9 cellular contexts compared by ENCODE assay signal in the genomic region with DNA sequence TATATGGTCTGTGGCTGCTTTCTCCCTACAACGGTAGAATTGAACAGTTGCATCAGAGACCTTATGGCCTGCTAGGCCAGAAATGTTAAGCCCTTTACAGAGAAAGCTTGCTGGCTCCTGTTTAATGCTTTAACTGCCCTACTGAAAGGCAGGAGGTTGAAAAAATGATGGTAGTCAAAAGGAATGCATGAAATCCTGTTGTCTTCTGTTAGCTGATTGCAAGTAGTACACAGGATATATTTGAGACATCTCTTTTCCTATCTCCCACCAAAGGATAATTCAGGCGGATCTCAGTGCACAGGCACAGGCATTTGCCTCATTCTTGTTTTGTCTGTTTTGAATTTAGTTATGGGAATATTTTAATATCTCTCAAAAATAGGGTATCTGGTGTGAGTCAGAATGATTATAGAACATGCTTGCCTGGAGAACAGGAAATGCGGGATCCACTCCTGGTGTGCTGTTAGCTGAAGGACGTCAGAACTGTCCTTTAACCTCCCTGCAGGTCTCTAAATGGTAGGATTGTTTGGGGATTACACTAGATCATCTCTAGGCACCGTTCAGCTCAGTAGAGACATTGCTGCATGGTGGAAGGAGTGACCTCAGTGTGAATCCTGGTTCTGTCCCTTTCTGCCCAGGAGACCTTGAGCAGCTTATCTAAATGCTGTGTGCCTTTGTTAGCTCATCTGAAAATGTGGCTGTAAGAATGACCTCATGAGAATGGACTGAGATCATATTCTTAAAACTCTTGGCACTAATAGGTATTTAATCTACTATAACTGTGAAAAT. TPM values are rescaled to one million over a fixed set of nuclear protein-coding genes. Genes with fewer than 3 reads are reported as not detected.
A peak's percentile ranks its signal among the peaks of the same experiment; 100 is the strongest.
DNase-seq lines count a peak whose midpoint lies in the region; ATAC-seq and TF ChIP-seq lines count a peak whose summit lies in the region.
"Had no signal": no experiment of that assay in that cellular context is flagged by ENCODE, and none has a peak within 500 bp of the region (broad histone marks: within the 10 kb centered on the region; RNA-seq: fewer than 3 reads in every experiment).

No MANE protein-coding gene starts in this region.

- no peaks in the 10 kb centered on the region for H3K9me3 ChIP-seq in CD4-positive, alpha-beta T cell (ENCODE audit: control insufficient read depth, low read length)
- H3K9me3 ChIP-seq in ectodermal cell (ENCODE audit: control insufficient read depth, low read length) = no peaks in the 10 kb centered on the region
- H3K9me3 ChIP-seq in psoas muscle = no peaks in the 10 kb centered on the region
- H3K9me3 ChIP-seq: uterus had no signal

- no peaks in the 10 kb centered on the region for H3K36me3 Mint-ChIP-seq in CD4-positive, alpha-beta T cell (ENCODE audit: low read depth)

- no peaks in the 10 kb centered on the region for H3K36me3 ChIP-seq in ectodermal cell (ENCODE audit: control insufficient read depth, insufficient read depth, low read length)
- no peaks in the 10 kb centered on the region for H3K36me3 ChIP-seq in psoas muscle (ENCODE audit: insufficient read depth in 1 of 2, low read depth in 1 of 2)
- H3K36me3 ChIP-seq: uterus had no signal

- DNase-seq in CD4-positive, alpha-beta T cell = no peak
- DNase-seq in MV-4-11 (lab: John Stamatoyannopoulos, UW) (peak; percentile 4), mucosa of gallbladder (ENCODE audit: low spot score) (peak; percentile 20), psoas muscle (no peak), C1 segment of cervical spinal cord (lab: John Stamatoyannopoulos, UW) (no peak), NCI-H2227 (lab: John Stamatoyannopoulos, UW; ENCODE audit: unreplicated experiment) (no peak)
- DNase-seq: uterus had no signal

- ATAC-seq in CD4-positive, alpha-beta T cell (ENCODE audit: poor library complexity) = peak; percentile 15
- ATAC-seq in psoas muscle (no peak), HG02571 (IDR thresholded peaks at IDR 0.05; ENCODE audit: unreplicated experiment) (no peak)

- H3K27ac ChIP-seq in CD4-positive, alpha-beta T cell (ENCODE audit: low read depth, low read length) = peak overlapping the region; percentile 41
- H3K27ac ChIP-seq in ectodermal cell (ENCODE audit: insufficient read depth, low read depth, low read length, poor library complexity, severe bottlenecking) (peak overlapping the region; percentile 98), psoas muscle (no peak overlapping the region)

- no peaks in the 10 kb centered on the region for H3K27me3 ChIP-seq in CD4-positive, alpha-beta T cell (ENCODE audit: control insufficient read depth, insufficient read depth, low read length)
- H3K27me3 ChIP-seq in ectodermal cell (ENCODE audit: control insufficient read depth, insufficient read depth, low read length, poor library complexity, severe bottlenecking) (no peaks in the 10 kb centered on the region), psoas muscle (ENCODE audit: insufficient read depth in 3 of 3, low read length in 2 of 3) (no peaks in the 10 kb centered on the region)
- H3K27me3 ChIP-seq: uterus had no signal

- WGBS in ectodermal cell, 2 experiments = 45 to 48% methylated on average over 4 to 5 of the region's 5 CpGs
- 46 to 54% (median 51%) methylated on average over 5 of the region's 5 CpGs for WGBS in psoas muscle, 3 donors

- H3K4me3 Mint-ChIP-seq in CD4-positive, alpha-beta T cell = peak overlapping the region; percentile 62

- CTCF ChIA-PET in CD4-positive, alpha-beta T cell (lab: Charles Lee) = interaction anchor here (0.8 to 1.9 kb wide), 2 partner anchors 14 to 51 kb away, joined by 3 to 9 read pairs; no protein-coding TSS in a partner anchor

- intact Hi-C loops in CD4-positive, alpha-beta T cell (cut with DNase I, micrococcal nuclease) = loop anchor here (5.0 kb wide), 2 partner anchors 37 to 47 kb away; partner anchors contain the start of gene PACS1 (in 1 of the 2)
- intact Hi-C loops in psoas muscle (cut with DNase I) = no loop called here

- H3K9me3 Mint-ChIP-seq in CD4-positive, alpha-beta T cell = no peaks in the 10 kb centered on the region

- H3K27me3 Mint-ChIP-seq in CD4-positive, alpha-beta T cell = no peaks in the 10 kb centered on the region

- peak overlapping the region; percentile 83 for H3K27ac Mint-ChIP-seq in CD4-positive, alpha-beta T cell

- POLR2A ChIA-PET in CD4-positive, alpha-beta T cell (lab: Charles Lee) = interaction anchor here (0.6 to 11.5 kb wide), 6 partner anchors 11 to 57 kb away, joined by 3 to 141 read pairs (median 8); partner anchors contain the start of gene PACS1

- H3K4me1 Mint-ChIP-seq in CD4-positive, alpha-beta T cell (ENCODE audit: low read depth) = peaks cover 94% of the 10 kb centered on the region

- H3K4me1 ChIP-seq in ectodermal cell (ENCODE audit: control insufficient read depth, insufficient read depth, low read length) = peaks cover 16% of the 10 kb centered on the region
- H3K4me1 ChIP-seq in psoas muscle = peaks cover 8% of the 10 kb centered on the region

- TF ChIP-seq CTCF in CD4-positive, alpha-beta T cell (IDR thresholded peaks at IDR 0.05) = no peak
- no peak for TF ChIP-seq CTCF in psoas muscle (IDR thresholded peaks at IDR 0.05)

- H3K4me3 ChIP-seq in ectodermal cell (ENCODE audit: insufficient read depth, low read depth, low read length) = no peak overlapping the region
- H3K4me3 ChIP-seq in psoas muscle = no peak overlapping the region
- H3K4me3 ChIP-seq: uterus had no signal

RNA-seq across cellular contexts. Expression of gene PACS1, which starts 49.5 kb away (rescaled TPM):
- 100 to 1,000 TPM; 179 to 183 TPM for total RNA-seq in CD4-positive, alpha-beta T cell
- 47.3 TPM for polyA plus RNA-seq in ectodermal cell (2013, experiment 1 of 4)
- polyA plus RNA-seq in ectodermal cell (2013, experiment 2 of 4) = 50.3 TPM
- 30.6 TPM for polyA plus RNA-seq in ectodermal cell (2013, experiment 3 of 4)
- 38.3 TPM for polyA plus RNA-seq in ectodermal cell (2013, experiment 4 of 4)
- 68.0 TPM for total RNA-seq in mucosa of gallbladder
- 10 to 100 TPM; 16.3 to 27.8 (median 24.9) TPM for total RNA-seq in psoas muscle
- 10 to 100 TPM in 1 of 3 donors, 1 to 10 TPM in 2; 7.4 to 16.0 (median 9.0) TPM for polyA plus RNA-seq in psoas muscle

Comparison
In these comparisons a context has a peak if more than half of its experiments do, and no peak if none do; other contexts are left out.
1. DNase-seq: peak in MV-4-11 (single experiment) and mucosa of gallbladder (single experiment); none in CD4-positive, alpha-beta T cell (0 of 10), psoas muscle (0 of 2), C1 segment of cervical spinal cord (0 of 14) and NCI-H2227 (single experiment).
2. intact Hi-C loops: an anchor here in CD4-positive, alpha-beta T cell (5.0 kb wide); none called in psoas muscle.